In genomic region chrX:102599084-102599949, GRCh38 we compare ENCODE assay signal across 8 cellular contexts. TPM values are rescaled to one million over a fixed set of nuclear protein-coding genes. Genes with fewer than 3 reads are reported as not detected.
DNase-seq lines count a peak whose midpoint lies in the region; ATAC-seq and TF ChIP-seq lines count a peak whose summit lies in the region.

ARMCX5 (plus strand) TSS chrX:102599515; CDS start chrX:102602142, 2,627 bp downstream.

- H3K4me3 Mint-ChIP-seq in naive thymus-derived CD4-positive, alpha-beta T cell = peak within 1 kb of the TSS; percentile 83 to 99 (median 96)
- H3K4me3 Mint-ChIP-seq in stimulated activated naive B cell treated with anti-CD40 and anti-IgM and Interleukin-4, amounts not matched to agents 10 μg/mL and 1 μg/mL and 100 μg/mL, for 72 hours = peak within 1 kb of the TSS; percentile 95 to 99

- no peaks in the 10 kb centered on the region for H3K27me3 Mint-ChIP-seq in naive thymus-derived CD4-positive, alpha-beta T cell
- H3K27me3 Mint-ChIP-seq in stimulated activated naive B cell treated with anti-CD40 and anti-IgM and Interleukin-4, amounts not matched to agents 10 μg/mL and 1 μg/mL and 100 μg/mL, for 72 hours = no peaks in the 10 kb centered on the region

- POLR2A ChIA-PET in Panc1 (lab: Charles Lee) = no interaction called here
- POLR2A ChIA-PET in naive thymus-derived CD4-positive, alpha-beta T cell (lab: Charles Lee) = interaction anchor here (0.6 to 3.1 kb wide), 7 partner anchors 24 to 211 kb away, joined by 3 to 22 read pairs (median 3); partner anchors contain the start of genes GPRASP1 and GPRASP3

- intact Hi-C loops in Panc1 (cut with micrococcal nuclease; ENCODE audit: unreplicated experiment) = loop anchor here (10.0 kb wide), 1 partner anchor 65 kb away; no protein-coding TSS in a partner anchor
- intact Hi-C loops in naive thymus-derived CD4-positive, alpha-beta T cell (cut with micrococcal nuclease) = loop anchor here (1.0 to 5.0 kb wide), 9 partner anchors 51 to 1772 kb away; partner anchors contain the start of genes GPRASP1 (in 2 of the 2), GPRASP2 (in 1 of the 2), TMSB15A (in 1 of the 2) and ZMAT1 (in 1 of the 2)

- H3K4me3 ChIP-seq in Panc1 (ENCODE audit: low read depth in 2 of 2, low read length in 2 of 2) = peak within 1 kb of the TSS; percentile 87 to 99
- H3K4me3 ChIP-seq in naive thymus-derived CD4-positive, alpha-beta T cell (ENCODE audit: low read length) = peak within 1 kb of the TSS; percentile 98

- CTCF ChIA-PET in Panc1 (lab: Charles Lee) = no interaction called here
- CTCF ChIA-PET in naive thymus-derived CD4-positive, alpha-beta T cell (lab: Charles Lee) = interaction anchor here (0.6 kb wide), 1 partner anchor 49 kb away, joined by 4 read pairs; no protein-coding TSS in a partner anchor

- peak within 1 kb of the TSS; percentile 92 to 99 (median 97) for H3K27ac Mint-ChIP-seq in naive thymus-derived CD4-positive, alpha-beta T cell
- H3K27ac Mint-ChIP-seq in stimulated activated naive B cell treated with anti-CD40 and anti-IgM and Interleukin-4, amounts not matched to agents 10 μg/mL and 1 μg/mL and 100 μg/mL, for 72 hours = peak within 1 kb of the TSS; percentile 94

- H3K36me3 ChIP-seq in Panc1 (ENCODE audit: control insufficient read depth, insufficient read depth, low read length) = no peaks in the 10 kb centered on the region
- peaks cover 0 to 5% (median 0%) of the 10 kb centered on the region in 3 experiments for H3K36me3 ChIP-seq in naive thymus-derived CD4-positive, alpha-beta T cell (ENCODE audit: control insufficient read depth in 2 of 3, insufficient read depth in 3 of 3, low read length in 3 of 3)

- peaks cover 0 to 3% (median 0%) of the 10 kb centered on the region in 11 donors for H3K9me3 Mint-ChIP-seq in naive thymus-derived CD4-positive, alpha-beta T cell
- H3K9me3 Mint-ChIP-seq in stimulated activated naive B cell treated with anti-CD40 and anti-IgM and Interleukin-4, amounts not matched to agents 10 μg/mL and 1 μg/mL and 100 μg/mL, for 72 hours = no peaks in the 10 kb centered on the region

- H3K4me1 ChIP-seq in Panc1 (ENCODE audit: control insufficient read depth, insufficient read depth, low read length) = peaks cover 3% of the 10 kb centered on the region; the same call in 1 of the 2 replicates
- peaks cover 2 to 3% of the 10 kb centered on the region in 2 donors for H3K4me1 ChIP-seq in naive thymus-derived CD4-positive, alpha-beta T cell (ENCODE audit: control insufficient read depth in 2 of 2, insufficient read depth in 2 of 2, low read length in 2 of 2)

- no TSS peak for BruUV-seq in Panc1 (replicated peaks; lab: Mats Ljungman, UMichigan)

- peak; percentile 76 for DNase-seq in DMS153 (lab: John Stamatoyannopoulos, UW)
- DNase-seq in KBM-7 = peak; percentile 95
- peak; percentile 80 for DNase-seq in Panc1 (ENCODE audit: low read depth, low spot score)
- peak; percentile 41 for DNase-seq in activated T-helper 1 cell treated with Interleukin-2 at 50 U/mL for 16 hours (ENCODE audit: low read depth)
- DNase-seq in fibroblast of peridontal ligament (ENCODE audit: extremely low read depth) = peak; percentile 84
- peak; percentile 26 to 82 (median 74) for DNase-seq in naive thymus-derived CD4-positive, alpha-beta T cell
- peak; percentile 59 for DNase-seq in stimulated activated naive B cell treated with anti-CD40 and anti-IgM and Interleukin-4, amounts not matched to agents 10 μg/mL and 1 μg/mL and 100 μg/mL, for 72 hours

- H3K36me3 Mint-ChIP-seq in naive thymus-derived CD4-positive, alpha-beta T cell = peaks cover 0 to 16% (median 10%) of the 10 kb centered on the region in 5 donors
- peaks cover 3 to 5% of the 10 kb centered on the region in 2 donors for H3K36me3 Mint-ChIP-seq in stimulated activated naive B cell treated with anti-CD40 and anti-IgM and Interleukin-4, amounts not matched to agents 10 μg/mL and 1 μg/mL and 100 μg/mL, for 72 hours

- H3K9me3 ChIP-seq in Panc1 (ENCODE audit: control insufficient read depth, insufficient read depth, low read depth, low read length) = no peaks in the 10 kb centered on the region
- no peaks in the 10 kb centered on the region for H3K9me3 ChIP-seq in naive thymus-derived CD4-positive, alpha-beta T cell (ENCODE audit: control insufficient read depth in 2 of 3, low read length in 3 of 3)

- H3K27me3 ChIP-seq in Panc1 (ENCODE audit: control insufficient read depth, insufficient read depth, low read length) = no peaks in the 10 kb centered on the region
- H3K27me3 ChIP-seq in naive thymus-derived CD4-positive, alpha-beta T cell (ENCODE audit: control insufficient read depth in 2 of 2, insufficient read depth in 2 of 2, low read length in 2 of 2) = no peaks in the 10 kb centered on the region

- in situ Hi-C loops in KBM-7 (cut with MboI; ENCODE audit: low pct_unique_long_range_greater_than_20kb, low sequenced_read_pairs) (no loop called here), Panc1 (cut with HindIII; ENCODE audit: low pct_unique_long_range_greater_than_20kb, low sequenced_read_pairs) (no loop called here)

- TF ChIP-seq CTCF in Panc1 (IDR thresholded peaks at IDR 0.05) = no peak

- peak within 1 kb of the TSS; percentile 97 for H3K27ac ChIP-seq in Panc1 (ENCODE audit: low read length)
- peak within 1 kb of the TSS; percentile 79 for H3K27ac ChIP-seq in naive thymus-derived CD4-positive, alpha-beta T cell (ENCODE audit: low read depth, low read length)

- ATAC-seq in GM21619 (IDR thresholded peaks at IDR 0.05; ENCODE audit: unreplicated experiment) = peak; percentile 88
- peak; percentile 98 for ATAC-seq in Panc1
- peak; percentile 93 for ATAC-seq in naive thymus-derived CD4-positive, alpha-beta T cell
- ATAC-seq in stimulated activated naive B cell treated with anti-CD40 and anti-IgM and Interleukin-4, amounts not matched to agents 10 μg/mL and 1 μg/mL and 100 μg/mL, for 72 hours (replicated peaks) = peak; percentile 92 to 93

- peaks cover 0 to 53% (median 39%) of the 10 kb centered on the region in 7 donors for H3K4me1 Mint-ChIP-seq in naive thymus-derived CD4-positive, alpha-beta T cell
- H3K4me1 Mint-ChIP-seq in stimulated activated naive B cell treated with anti-CD40 and anti-IgM and Interleukin-4, amounts not matched to agents 10 μg/mL and 1 μg/mL and 100 μg/mL, for 72 hours = peaks cover 2 to 32% of the 10 kb centered on the region in 2 donors

RNA-seq across cellular contexts. Expression of gene ARMCX5, which starts in this region (rescaled TPM):
- total RNA-seq in Panc1 (2021; ENCODE audit: unreplicated experiment) = 23.2 TPM
- polyA plus RNA-seq in Panc1 (2012; ENCODE audit: insufficient read length) = 17.9 TPM
- total RNA-seq in naive thymus-derived CD4-positive, alpha-beta T cell = 10 to 100 TPM in 3 of 5 experiments, 1 to 10 TPM in 2; 8.2 to 13.1 (median 12.3) TPM
- 10 to 100 TPM; 13.0 to 14.6 TPM for polyA plus RNA-seq in naive thymus-derived CD4-positive, alpha-beta T cell

Comparison
In these comparisons a context has a peak if more than half of its experiments do, and no peak if none do; other contexts are left out.
1. Peak in every context shown above with its lines: DNase-seq, ATAC-seq, H3K4me3 ChIP-seq and H3K27ac ChIP-seq.
2. DNase-seq: peak in every context shown above with its lines; median percentile 95 in KBM-7; 84 in fibroblast of peridontal ligament; 80 in Panc1; 76 in DMS153; 74 in naive thymus-derived CD4-positive, alpha-beta T cell; 59 in stimulated activated naive B cell treated with anti-CD40 and anti-IgM and Interleukin-4, amounts not matched to agents 10 μg/mL and 1 μg/mL and 100 μg/mL, for 72 hours; 41 in activated T-helper 1 cell treated with Interleukin-2 at 50 U/mL for 16 hours.